ENCODE assay signal across 10 cellular contexts in genomic region chr2:189142893-189143759, GRCh38. TPM values are rescaled to one million over a fixed set of nuclear protein-coding genes. Genes with fewer than 3 reads are reported as not detected.
A peak's percentile ranks its signal among the peaks of the same experiment; 100 is the strongest.
DNase-seq lines count a peak whose midpoint lies in the region; ATAC-seq and TF ChIP-seq lines count a peak whose summit lies in the region.
"Had no signal": no experiment of that assay in that cellular context is flagged by ENCODE, and none has a peak within 500 bp of the region (broad histone marks: within the 10 kb centered on the region; RNA-seq: fewer than 3 reads in every experiment).

No MANE protein-coding gene starts in this region.

- no peaks in the 10 kb centered on the region for H3K36me3 Mint-ChIP-seq in activated naive CD8-positive, alpha-beta T cell treated with anti-CD3 and anti-CD28 coated beads for 36 hours
- H3K36me3 Mint-ChIP-seq: memory B cell had no signal

- H3K9me3 Mint-ChIP-seq in activated naive CD8-positive, alpha-beta T cell treated with anti-CD3 and anti-CD28 coated beads for 36 hours, result no peaks in the 10 kb centered on the region
- H3K9me3 Mint-ChIP-seq: memory B cell had no signal

- TF ChIP-seq CTCF in GM20000 (IDR thresholded peaks at IDR 0.05; ENCODE audit: extremely low read depth, missing control alignments), result peak; percentile 75
- peak; percentile 86 for TF ChIP-seq CTCF in RWPE2 (IDR thresholded peaks at IDR 0.05; ENCODE audit: poor library complexity, severe bottlenecking)
- peak; percentile 81 for TF ChIP-seq CTCF in kidney epithelial cell (IDR thresholded peaks at IDR 0.05; ENCODE audit: insufficient read depth, low read length, poor library complexity, severe bottlenecking)

- H3K4me1 ChIP-seq in RWPE2 (ENCODE audit: insufficient read depth, poor library complexity, severe bottlenecking), result no peaks in the 10 kb centered on the region
- H3K4me1 ChIP-seq: BLaER1 had no signal

- H3K4me1 Mint-ChIP-seq in activated naive CD8-positive, alpha-beta T cell treated with anti-CD3 and anti-CD28 coated beads for 36 hours, result peaks cover 3% of the 10 kb centered on the region
- H3K4me1 Mint-ChIP-seq: memory B cell had no signal

- H3K27ac Mint-ChIP-seq in activated naive CD8-positive, alpha-beta T cell treated with anti-CD3 and anti-CD28 coated beads for 36 hours, result no peak overlapping the region
- H3K27ac Mint-ChIP-seq: memory B cell had no signal

- no peaks in the 10 kb centered on the region for H3K27me3 Mint-ChIP-seq in activated naive CD8-positive, alpha-beta T cell treated with anti-CD3 and anti-CD28 coated beads for 36 hours

- H3K4me3 Mint-ChIP-seq in activated naive CD8-positive, alpha-beta T cell treated with anti-CD3 and anti-CD28 coated beads for 36 hours, result no peak overlapping the region
- H3K4me3 Mint-ChIP-seq: memory B cell had no signal

- H3K27ac ChIP-seq in RWPE2 (ENCODE audit: poor library complexity, severe bottlenecking), result no peak overlapping the region
- H3K27ac ChIP-seq: BLaER1 had no signal

- H3K27me3 ChIP-seq in RWPE2 (ENCODE audit: insufficient read depth, poor library complexity, severe bottlenecking), result no peaks in the 10 kb centered on the region
- no peaks in the 10 kb centered on the region for H3K27me3 ChIP-seq in kidney epithelial cell (ENCODE audit: control insufficient read depth, insufficient read depth, low read length)
- H3K27me3 ChIP-seq: BLaER1 had no signal

- no peaks in the 10 kb centered on the region for H3K36me3 ChIP-seq in RWPE2 (ENCODE audit: low read depth)
- no peaks in the 10 kb centered on the region for H3K36me3 ChIP-seq in kidney epithelial cell (ENCODE audit: control insufficient read depth, insufficient read depth, low read length)
- H3K36me3 ChIP-seq: BLaER1 had no signal

- no peaks in the 10 kb centered on the region for H3K9me3 ChIP-seq in RWPE2 (ENCODE audit: severe bottlenecking)
- H3K9me3 ChIP-seq: BLaER1 had no signal

- H3K4me3 ChIP-seq in RWPE2 (ENCODE audit: severe bottlenecking) (no peak overlapping the region), kidney epithelial cell (ENCODE audit: low read depth, low read length) (no peak overlapping the region)
- H3K4me3 ChIP-seq: BLaER1 had no signal

- DNase-seq in DMS153 treated with DMSO at 0.1 percent for 48 hours (lab: John Stamatoyannopoulos, UW; ENCODE audit: unreplicated experiment) (peak; percentile 21), DMS153 (lab: John Stamatoyannopoulos, UW) (no peak), GM20000 (ENCODE audit: low spot score) (peak; percentile 35), RWPE2 (ENCODE audit: low spot score) (no peak), kidney epithelial cell (ENCODE audit: low read depth) (no peak)
- DNase-seq in activated naive CD8-positive, alpha-beta T cell treated with anti-CD3 and anti-CD28 coated beads for 36 hours, result peak; percentile 29
- DNase-seq in stimulated activated naive CD4-positive, alpha-beta T cell treated with Interleukin-2 at 50 U/mL for 16 hours (lab: John Stamatoyannopoulos, UW), result peak; percentile 38

- ATAC-seq in HG03469 (IDR thresholded peaks at IDR 0.05; ENCODE audit: unreplicated experiment) (peak; percentile 99), RWPE2 (ENCODE audit: low read depth) (peak; percentile 80; the same call in 2 of the 3 replicates)

RNA-seq across cellular contexts. Expression of gene COL5A2, which starts 36.4 kb away (rescaled TPM):
- total RNA-seq in activated naive CD8-positive, alpha-beta T cell treated with anti-CD3 and anti-CD28 coated beads for 36 hours, result 1 to 10 TPM; 3.1 to 3.3 TPM
- total RNA-seq in kidney epithelial cell, result 27.1 TPM in 2 replicates

Comparison
In these comparisons a context has a peak if more than half of its experiments do, and no peak if none do; other contexts are left out.
1. DNase-seq: peak in DMS153 treated with DMSO at 0.1 percent for 48 hours (single experiment), GM20000 (single experiment), activated naive CD8-positive, alpha-beta T cell treated with anti-CD3 and anti-CD28 coated beads for 36 hours (single experiment) and stimulated activated naive CD4-positive, alpha-beta T cell treated with Interleukin-2 at 50 U/mL for 16 hours (single experiment); none in DMS153 (single experiment), RWPE2 (single experiment) and kidney epithelial cell (single experiment).
2. Peak in every context shown above with its lines, with median percentiles within 50 percentile points of each other: CTCF ChIP-seq.